In the genomic region with DNA sequence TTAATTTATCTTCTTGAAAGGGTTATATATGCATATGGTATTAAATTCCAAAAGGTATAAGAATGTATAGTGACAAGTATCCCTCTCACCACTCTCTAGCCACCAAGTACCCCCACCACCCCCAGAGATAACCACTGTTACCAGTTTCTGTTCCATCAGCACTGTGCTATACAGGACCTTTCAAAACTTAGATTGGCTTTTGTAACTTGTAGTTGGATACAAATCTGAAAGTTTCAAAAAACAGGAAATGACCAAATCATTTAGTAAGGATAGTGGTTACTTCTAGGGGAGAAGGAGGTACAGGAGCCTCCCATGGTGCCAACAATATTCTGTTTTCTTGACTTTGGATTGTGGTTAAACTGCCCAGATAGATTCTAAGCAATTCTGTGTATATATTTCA, we compare ENCODE assay signal across 12 cellular contexts. TPM values are rescaled to one million over a fixed set of nuclear protein-coding genes. Genes with fewer than 3 reads are reported as not detected.
DNase-seq lines count a peak whose midpoint lies in the region; ATAC-seq and TF ChIP-seq lines count a peak whose summit lies in the region.
"Had no signal": no experiment of that assay in that cellular context is flagged by ENCODE, and none has a peak within 500 bp of the region (broad histone marks: within the 10 kb centered on the region; RNA-seq: fewer than 3 reads in every experiment).

No MANE protein-coding gene starts in this region.

- H3K4ac ChIP-seq in mesenchymal stem cell (ENCODE audit: low read depth in 1 of 2, low read length in 2 of 2), result no peak overlapping the region

- H2BK5ac ChIP-seq in mesenchymal stem cell (ENCODE audit: low read depth, low read length, poor library complexity, severe bottlenecking), result no peak overlapping the region

- H3K14ac ChIP-seq in mesenchymal stem cell (ENCODE audit: low read length in 2 of 2), result no peak overlapping the region

- POLR2A ChIA-PET in activated B cell treated with CpG ODN at 0.5 μM for 24 hours (lab: Charles Lee), result no interaction called here

- H3K4me2 ChIP-seq in DND-41 (ENCODE audit: insufficient read depth, low read length), result no peak overlapping the region
- no peak overlapping the region for H3K4me2 ChIP-seq in mesenchymal stem cell (ENCODE audit: low read length, poor library complexity, severe bottlenecking)

- 0 out of 2 replicates have a peak overlapping the region, but pooled peaks have one; percentile 29 for H3K27ac ChIP-seq in DND-41 (ENCODE audit: low read length)
- no peak overlapping the region for H3K27ac ChIP-seq in mesenchymal stem cell (ENCODE audit: low read length, poor library complexity, severe bottlenecking)
- no peak overlapping the region for H3K27ac ChIP-seq in body of pancreas

- no peak overlapping the region for H3K4me3 ChIP-seq in DND-41 (ENCODE audit: low read depth in 1 of 2, low read length in 2 of 2)
- H3K4me3 ChIP-seq in mesenchymal stem cell (ENCODE audit: insufficient read depth in 1 of 2, low read depth in 1 of 2, low read length in 2 of 2), result no peak overlapping the region
- H3K4me3 ChIP-seq in body of pancreas, result no peak overlapping the region

- intact Hi-C loops in activated B cell treated with CpG ODN at 0.5 μM for 24 hours (cut with micrococcal nuclease), result no loop called here
- intact Hi-C loops in left colon (cut with DNase I, micrococcal nuclease), result no loop called here
- intact Hi-C loops in body of pancreas (cut with DNase I), result no loop called here

- no peak overlapping the region for H3K9ac ChIP-seq in DND-41 (ENCODE audit: low read depth, low read length)
- no peak overlapping the region for H3K9ac ChIP-seq in mesenchymal stem cell (ENCODE audit: low read length)

- H3K9me3 Mint-ChIP-seq in activated B cell treated with CpG ODN at 0.5 μM for 24 hours, result no peaks in the 10 kb centered on the region
- H3K9me3 Mint-ChIP-seq: HFFc6 had no signal

- H3K36me3 ChIP-seq in DND-41 (ENCODE audit: insufficient read depth, low read length) (no peaks in the 10 kb centered on the region), mesenchymal stem cell (ENCODE audit: control insufficient read depth in 1 of 2, insufficient read depth in 2 of 2, low read depth in 1 of 2, low read length in 2 of 2) (peaks cover 0 to 4% of the 10 kb centered on the region in 2 experiments), body of pancreas (replicated peaks in 1 of 2; ENCODE audit: insufficient read depth in 1 of 2, low read depth in 2 of 2) (no peaks in the 10 kb centered on the region)

- H3K36me3 Mint-ChIP-seq in activated B cell treated with CpG ODN at 0.5 μM for 24 hours (ENCODE audit: low read depth), result no peaks in the 10 kb centered on the region

- H2BK15ac ChIP-seq in mesenchymal stem cell (ENCODE audit: low read depth, poor library complexity, severe bottlenecking), result no peak overlapping the region

- DNase-seq in DND-41, result no peak
- no peak for DNase-seq in activated B cell treated with CpG ODN at 0.5 μM for 24 hours
- DNase-seq in mesenchymal stem cell, result peak; percentile 12
- DNase-seq in left colon, result no peak
- DNase-seq in T-helper 9 cell, result no peak
- DNase-seq in body of pancreas, result no peak
- DNase-seq: COR-L47, HFFc6, NCI-H2171, SIG-M5 had no signal

- H3K4me1 Mint-ChIP-seq in activated B cell treated with CpG ODN at 0.5 μM for 24 hours, result peaks cover 18% of the 10 kb centered on the region

- no peak for TF ChIP-seq CTCF in DND-41 (IDR thresholded peaks at IDR 0.05; ENCODE audit: borderline replicate concordance, extremely low read depth, low read length, poor library complexity, severe bottlenecking)
- TF ChIP-seq CTCF in activated B cell treated with CpG ODN at 0.5 μM for 24 hours (IDR thresholded peaks at IDR 0.05), result no peak
- TF ChIP-seq CTCF in body of pancreas (IDR thresholded peaks at IDR 0.05), result no peak

- no peak overlapping the region for H3K23ac ChIP-seq in mesenchymal stem cell (ENCODE audit: low read length in 2 of 2)

- TF ChIP-seq POLR2A in body of pancreas (IDR thresholded peaks at IDR 0.05), result no peak

- no peak overlapping the region for H2BK12ac ChIP-seq in mesenchymal stem cell (ENCODE audit: low read length in 2 of 2)

- H3K27me3 Mint-ChIP-seq in activated B cell treated with CpG ODN at 0.5 μM for 24 hours, result no peaks in the 10 kb centered on the region

- H3K27me3 ChIP-seq in DND-41 (ENCODE audit: insufficient read depth, low read length, poor library complexity), result no peaks in the 10 kb centered on the region
- no peaks in the 10 kb centered on the region for H3K27me3 ChIP-seq in mesenchymal stem cell (ENCODE audit: control insufficient read depth in 1 of 2, insufficient read depth in 1 of 2, low read length in 2 of 2)
- H3K27me3 ChIP-seq in body of pancreas, result no peaks in the 10 kb centered on the region

- no peak overlapping the region for H3K18ac ChIP-seq in mesenchymal stem cell (ENCODE audit: low read depth in 1 of 2, low read length in 2 of 2)

- no peak overlapping the region for H2AK5ac ChIP-seq in mesenchymal stem cell (ENCODE audit: low read length, severe bottlenecking)

- peaks cover 16% of the 10 kb centered on the region for H3K4me1 ChIP-seq in DND-41 (ENCODE audit: insufficient read depth, low read length)
- H3K4me1 ChIP-seq in mesenchymal stem cell (ENCODE audit: control insufficient read depth, insufficient read depth, low read depth, low read length), result no peaks in the 10 kb centered on the region
- H3K4me1 ChIP-seq in body of pancreas, result peaks cover 4% of the 10 kb centered on the region

- ATAC-seq in DND-41 (ENCODE audit: insufficient read depth, low read depth) (peak; percentile 79), GM18868 (IDR thresholded peaks at IDR 0.05; ENCODE audit: unreplicated experiment) (peak; percentile 47), activated B cell treated with CpG ODN at 0.5 μM for 24 hours (ENCODE audit: low read depth) (peak; percentile 34), left colon (no peak), HG03095 (IDR thresholded peaks at IDR 0.05; ENCODE audit: unreplicated experiment) (no peak), body of pancreas (no peak)

- no peak overlapping the region for H2BK120ac ChIP-seq in mesenchymal stem cell (ENCODE audit: low read depth, low read length)

- H3K4me3 Mint-ChIP-seq in activated B cell treated with CpG ODN at 0.5 μM for 24 hours, result no peak overlapping the region
- H3K4me3 Mint-ChIP-seq: HFFc6 had no signal

- H3K27ac Mint-ChIP-seq in activated B cell treated with CpG ODN at 0.5 μM for 24 hours, result no peak overlapping the region
- H3K27ac Mint-ChIP-seq: HFFc6 had no signal

- no peak overlapping the region for H4K8ac ChIP-seq in mesenchymal stem cell (ENCODE audit: low read length)

- no peaks in the 10 kb centered on the region for H3K9me3 ChIP-seq in DND-41 (ENCODE audit: insufficient read depth, low read length, severe bottlenecking)
- H3K9me3 ChIP-seq in mesenchymal stem cell (ENCODE audit: control insufficient read depth, low read length), result no peaks in the 10 kb centered on the region
- no peaks in the 10 kb centered on the region for H3K9me3 ChIP-seq in body of pancreas

- H2AFZ ChIP-seq in DND-41 (ENCODE audit: low read depth, low read length), result no peak overlapping the region
- no peak overlapping the region for H2AFZ ChIP-seq in mesenchymal stem cell (ENCODE audit: low read depth, low read length)

- H4K91ac ChIP-seq in mesenchymal stem cell (ENCODE audit: low read length), result no peak overlapping the region

- H3K79me1 ChIP-seq in mesenchymal stem cell (replicated peaks; ENCODE audit: low read length, poor library complexity, severe bottlenecking), result no peaks in the 10 kb centered on the region

- CTCF ChIA-PET in activated B cell treated with CpG ODN at 0.5 μM for 24 hours (lab: Charles Lee), result no interaction called here

- no peaks in the 10 kb centered on the region for H4K20me1 ChIP-seq in DND-41 (ENCODE audit: insufficient read depth, low read length)

- H3K79me2 ChIP-seq in DND-41 (ENCODE audit: insufficient read depth, low read length), result no peaks in the 10 kb centered on the region

RNA-seq across cellular contexts. Expression of a gene that starts 56.7 kb away (rescaled TPM):
- total RNA-seq in activated B cell treated with CpG ODN at 0.5 μM for 24 hours (37.1 and 42.8 TPM in 2 replicates), left colon (10 to 100 TPM; 20.7 to 26.9 TPM), body of pancreas (10 to 100 TPM; 12.5 to 17.9 TPM)
- polyA plus RNA-seq in mesenchymal stem cell (2013, experiment 1 of 2), result 13.0 TPM
- polyA plus RNA-seq in mesenchymal stem cell (2013, experiment 2 of 2), result 13.2 TPM

Comparison
In these comparisons a context has a peak if more than half of its experiments do, and no peak if none do; other contexts are left out.
1. ATAC-seq: peak in DND-41 (single experiment), GM18868 (single experiment) and activated B cell treated with CpG ODN at 0.5 μM for 24 hours (single experiment); none in left colon (single experiment), HG03095 (single experiment) and body of pancreas (single experiment).